Comparison of ENCODE assay signal across 23 cellular contexts in genomic region chr11:62430350-62430749, GRCh38. TPM values are rescaled to one million over a fixed set of nuclear protein-coding genes. Genes with fewer than 3 reads are reported as not detected.
DNase-seq lines count a peak whose midpoint lies in the region; ATAC-seq and TF ChIP-seq lines count a peak whose summit lies in the region.
"Had no signal": no experiment of that assay in that cellular context is flagged by ENCODE, and none has a peak within 500 bp of the region (broad histone marks: within the 10 kb centered on the region; RNA-seq: fewer than 3 reads in every experiment).

No MANE protein-coding gene starts in this region.

- CTCF ChIA-PET in Calu3 (lab: Charles Lee), result no interaction called here

- no peaks in the 10 kb centered on the region for H3K9me3 Mint-ChIP-seq in activated naive CD8-positive, alpha-beta T cell (ENCODE audit: low read depth)
- no peaks in the 10 kb centered on the region for H3K9me3 Mint-ChIP-seq in activated naive CD8-positive, alpha-beta T cell treated with anti-CD3 and anti-CD28 coated beads for 36 hours
- H3K9me3 Mint-ChIP-seq in brain (peaks cover 0 to 5% (median 3%) of the 10 kb centered on the region in 5 experiments), natural killer cell (no peaks in the 10 kb centered on the region), Calu3 (ENCODE audit: low read depth, unreplicated experiment) (no peaks in the 10 kb centered on the region)
- H3K9me3 Mint-ChIP-seq: memory B cell had no signal

- no peak overlapping the region for H3K4me3 Mint-ChIP-seq in activated naive CD8-positive, alpha-beta T cell
- H3K4me3 Mint-ChIP-seq in activated naive CD8-positive, alpha-beta T cell treated with anti-CD3 and anti-CD28 coated beads for 36 hours, result no peak overlapping the region
- H3K4me3 Mint-ChIP-seq in brain (no peak overlapping the region), natural killer cell (peak overlapping the region; percentile 17), Calu3 (ENCODE audit: low read depth, unreplicated experiment) (no peak overlapping the region)
- H3K4me3 Mint-ChIP-seq: memory B cell had no signal

- H3K4me1 ChIP-seq in aorta (ENCODE audit: control insufficient read depth in 1 of 2, insufficient read depth in 2 of 2, low read length in 2 of 2), result no peaks in the 10 kb centered on the region

- 83 to 88% methylated on average over 5 of the region's 5 CpGs for WGBS in aorta, 2 donors

- H3K36me3 ChIP-seq in aorta (ENCODE audit: control insufficient read depth in 1 of 2, insufficient read depth in 2 of 2, low read length in 1 of 2), result no peaks in the 10 kb centered on the region
- H3K36me3 ChIP-seq: upper lobe of right lung had no signal

- BruUV-seq in Calu3 (replicated peaks; lab: Mats Ljungman, UMichigan), result no TSS peak

- no peak overlapping the region for H3K27ac ChIP-seq in aorta (ENCODE audit: low read depth in 1 of 2, low read length in 2 of 2)
- H3K27ac ChIP-seq: foreskin keratinocyte, upper lobe of right lung had no signal

- H3K4me1 Mint-ChIP-seq in activated naive CD8-positive, alpha-beta T cell (ENCODE audit: low read depth), result peaks cover 55% of the 10 kb centered on the region
- H3K4me1 Mint-ChIP-seq in activated naive CD8-positive, alpha-beta T cell treated with anti-CD3 and anti-CD28 coated beads for 36 hours, result peaks cover 50% of the 10 kb centered on the region
- H3K4me1 Mint-ChIP-seq in brain (peaks cover 42% of the 10 kb centered on the region), natural killer cell (peaks cover 59 to 62% of the 10 kb centered on the region in 2 donors), Calu3 (ENCODE audit: low read depth, unreplicated experiment) (peaks cover 55% of the 10 kb centered on the region)

- no peak overlapping the region for H3K4me3 ChIP-seq in aorta (ENCODE audit: low read length in 2 of 2)
- H3K4me3 ChIP-seq: upper lobe of right lung had no signal

- no peaks in the 10 kb centered on the region for H3K27me3 ChIP-seq in aorta (ENCODE audit: control insufficient read depth in 1 of 2, insufficient read depth in 2 of 2, low read length in 1 of 2)
- H3K27me3 ChIP-seq: foreskin keratinocyte, upper lobe of right lung had no signal

- intact Hi-C loops in natural killer cell (cut with micrococcal nuclease), result no loop called here
- intact Hi-C loops in aorta (cut with DNase I), result loop anchor here in 1 of 2 donors (5.0 kb wide), 1 partner anchor 77 kb away; no protein-coding TSS in a partner anchor
- intact Hi-C loops in Calu3 (cut with micrococcal nuclease; ENCODE audit: unreplicated experiment), result loop anchor here (5.0 kb wide), 2 partner anchors 38 to 52 kb away; no protein-coding TSS in a partner anchor

- H3K36me3 Mint-ChIP-seq in activated naive CD8-positive, alpha-beta T cell, result peaks cover 2% of the 10 kb centered on the region
- H3K36me3 Mint-ChIP-seq in activated naive CD8-positive, alpha-beta T cell treated with anti-CD3 and anti-CD28 coated beads for 36 hours, result no peaks in the 10 kb centered on the region
- H3K36me3 Mint-ChIP-seq in brain, result no peaks in the 10 kb centered on the region
- H3K36me3 Mint-ChIP-seq in natural killer cell, result no peaks in the 10 kb centered on the region
- H3K36me3 Mint-ChIP-seq in Calu3 (ENCODE audit: insufficient read depth, unreplicated experiment), result peaks cover 23% of the 10 kb centered on the region
- H3K36me3 Mint-ChIP-seq: memory B cell had no signal

- no peaks in the 10 kb centered on the region for H3K27me3 Mint-ChIP-seq in activated naive CD8-positive, alpha-beta T cell
- no peaks in the 10 kb centered on the region for H3K27me3 Mint-ChIP-seq in activated naive CD8-positive, alpha-beta T cell treated with anti-CD3 and anti-CD28 coated beads for 36 hours
- H3K27me3 Mint-ChIP-seq in brain (peaks cover 7% of the 10 kb centered on the region), natural killer cell (ENCODE audit: low read depth in 2 of 2) (no peaks in the 10 kb centered on the region), Calu3 (ENCODE audit: unreplicated experiment) (peaks cover 17% of the 10 kb centered on the region)
- H3K27me3 Mint-ChIP-seq: memory B cell had no signal

- ATAC-seq in natural killer cell, result no peak
- peak; percentile 52 for ATAC-seq in aorta (ENCODE audit: low FRiP score)
- ATAC-seq in GM21619 (IDR thresholded peaks at IDR 0.05; ENCODE audit: unreplicated experiment), result no peak
- no peak for ATAC-seq in GM21423 (IDR thresholded peaks at IDR 0.05; ENCODE audit: unreplicated experiment)
- ATAC-seq: foreskin keratinocyte, upper lobe of right lung had no signal

- no peaks in the 10 kb centered on the region for H3K9me3 ChIP-seq in aorta (ENCODE audit: control insufficient read depth, low read length)
- H3K9me3 ChIP-seq: upper lobe of right lung had no signal

- H3K27ac Mint-ChIP-seq in activated naive CD8-positive, alpha-beta T cell, result peak overlapping the region; percentile 71
- no peak overlapping the region for H3K27ac Mint-ChIP-seq in activated naive CD8-positive, alpha-beta T cell treated with anti-CD3 and anti-CD28 coated beads for 36 hours
- H3K27ac Mint-ChIP-seq in brain (peak overlapping the region in 3 of 5 experiments; percentile 4 to 78 (median 31)), natural killer cell (peak overlapping the region in 1 of 2 donors; percentile 50), Calu3 (ENCODE audit: unreplicated experiment) (no peak overlapping the region)
- H3K27ac Mint-ChIP-seq: memory B cell had no signal

- TF ChIP-seq CTCF in brain (conservative IDR thresholded peaks at IDR 0.05), result no peak
- no peak for TF ChIP-seq CTCF in natural killer cell (IDR thresholded peaks at IDR 0.05)
- no peak for TF ChIP-seq CTCF in Calu3 (IDR thresholded peaks at IDR 0.05; ENCODE audit: unreplicated experiment)

- DNase-seq in activated naive CD8-positive, alpha-beta T cell treated with anti-CD3 and anti-CD28 coated beads for 36 hours, result no peak
- DNase-seq in natural killer cell (no peak), aorta (no peak), Calu3 (no peak)
- DNase-seq: activated CD4-positive, CD25-positive, alpha-beta regulatory T cell; activated effector memory CD4-positive, alpha-beta T cell treated with anti-CD3 and anti-CD28 coated beads, Interleukin-2, amount 50 U/mL, for 16 hours; hypothalamus; kidney; NCI-H748 treated with DMSO at 0.1 percent for 48 hours; stimulated activated CD4-positive, alpha-beta T cell treated with anti-CD3 and anti-CD28 coated beads, Interleukin-15, amount 100 ng/mL, for 24 hours; stimulated activated naive CD4-positive, alpha-beta T cell treated with Interleukin-2 at 50 U/mL for 16 hours; T-helper 9 cell; upper lobe of right lung had no signal

RNA-seq across cellular contexts. Expression of gene SCGB1A1, which starts 11.5 kb away (rescaled TPM):
- total RNA-seq in activated naive CD8-positive, alpha-beta T cell treated with anti-CD3 and anti-CD28 coated beads for 36 hours, result not detected
- polyA plus RNA-seq in brain (ENCODE audit: insufficient read depth, low read depth, low replicate concordance), result 24.1 TPM
- not detected for total RNA-seq in natural killer cell
- not detected for total RNA-seq in aorta
- 1 to 10 TPM in 1 of 2 donors, under 1 TPM in 1; 0.61 to 5.0 TPM for polyA plus RNA-seq in aorta
- not detected in 2 replicates for total RNA-seq in Calu3 (2022)
- total RNA-seq: chondrocyte, Daoy, foreskin keratinocyte, kidney, OCI-LY7, SK-MEL-5 had no signal
- polyA plus RNA-seq: foreskin keratinocyte had no signal

Comparison
In these comparisons a context has a peak if more than half of its experiments do, and no peak if none do; other contexts are left out.
1. H3K27ac Mint-ChIP-seq: peak in activated naive CD8-positive, alpha-beta T cell (single experiment) and brain (3 of 5); none in activated naive CD8-positive, alpha-beta T cell treated with anti-CD3 and anti-CD28 coated beads for 36 hours (single experiment) and Calu3 (single experiment).